In genomic region chr12:82625523-82625922, GRCh38 we compare ENCODE assay signal across 2 cellular contexts.
TF ChIP-seq lines count a peak whose summit lies in the region.

No MANE protein-coding gene starts in this region.

TF ChIP-seq in GM23338, 12 proteins besides CTCF, POLR2A, EP300 and RAD21:
- no peak for TF ChIP-seq NANOG (IDR thresholded peaks at IDR 0.05; ENCODE audit: borderline replicate concordance)
- no peak for TF ChIP-seq STAT1 (IDR thresholded peaks at IDR 0.05; ENCODE audit: unreplicated experiment)
- TF ChIP-seq JUNB (IDR thresholded peaks at IDR 0.05; ENCODE audit: unreplicated experiment), result no peak
- TF ChIP-seq ZNF331 (CRISPR knock-in tag; IDR thresholded peaks at IDR 0.05; ENCODE audit: low read depth), result no peak
- no peak for TF ChIP-seq CREB1 (CRISPR knock-in tag; IDR thresholded peaks at IDR 0.05; ENCODE audit: low read depth)
- TF ChIP-seq POLR2AphosphoS5 (IDR thresholded peaks at IDR 0.05; ENCODE audit: low read depth), result no peak
- TF ChIP-seq ZNF462 (CRISPR knock-in tag; IDR thresholded peaks at IDR 0.05), result no peak
- no peak for TF ChIP-seq EZH2phosphoT487 (IDR thresholded peaks at IDR 0.05; ENCODE audit: unreplicated experiment)
- TF ChIP-seq ETS1 (IDR thresholded peaks at IDR 0.05), result no peak
- TF ChIP-seq REST (IDR thresholded peaks at IDR 0.05; ENCODE audit: unreplicated experiment), result no peak
- no peak for TF ChIP-seq ZNF114 (CRISPR knock-in tag; IDR thresholded peaks at IDR 0.05)
- TF ChIP-seq EZH2 (IDR thresholded peaks at IDR 0.05; ENCODE audit: low read depth, unreplicated experiment), result no peak

TF ChIP-seq in H1, 55 proteins besides CTCF, POLR2A, EP300 and RAD21:
- TF ChIP-seq SP2 (IDR thresholded peaks at IDR 0.05; ENCODE audit: low read length) (no peak), SRF (IDR thresholded peaks at IDR 0.05; ENCODE audit: low read depth, low read length) (no peak), ASH2L (IDR thresholded peaks at IDR 0.05; ENCODE audit: low read length) (no peak), HDAC2 (IDR thresholded peaks at IDR 0.05; ENCODE audit: borderline replicate concordance in 1 of 2, low read depth in 2 of 2, low read length in 2 of 2) (no peak), CBX8 (IDR thresholded peaks at IDR 0.05; ENCODE audit: borderline replicate concordance, low read depth, low read length) (no peak), KDM4A (IDR thresholded peaks at IDR 0.05; ENCODE audit: low read depth, low read length, severe bottlenecking) (no peak), NRF1 (IDR thresholded peaks at IDR 0.05; ENCODE audit: low read depth, low read length) (no peak)
